Comparison of ENCODE assay signal across 19 cellular contexts in genomic region chr15:48652510-48653076, GRCh38.
"Had no signal": no experiment of that assay in that cellular context is flagged by ENCODE, and none has a peak within 500 bp of the region (broad histone marks: within the 10 kb centered on the region; RNA-seq: fewer than 3 reads in every experiment).

No MANE protein-coding gene starts in this region.

- H3K4me2 ChIP-seq: smooth muscle cell had no signal

- H3K27ac ChIP-seq: dorsolateral prefrontal cortex, foreskin keratinocyte, neutrophil, tibial artery, upper lobe of right lung, vagina had no signal

- FAIRE-seq: endometrium had no signal

- H3K27ac Mint-ChIP-seq: naive thymus-derived CD8-positive, alpha-beta T cell had no signal

- H3K4me3 Mint-ChIP-seq: naive thymus-derived CD8-positive, alpha-beta T cell had no signal

- H3K27me3 ChIP-seq: dorsolateral prefrontal cortex, foreskin keratinocyte, neutrophil, right atrium auricular region, tibial artery, upper lobe of right lung, vagina had no signal

- H3K4me3 ChIP-seq: coronary artery, dorsolateral prefrontal cortex, mucosa of descending colon, right atrium auricular region, smooth muscle cell, tibial artery, upper lobe of right lung, vagina had no signal

- H3K36me3 Mint-ChIP-seq: naive thymus-derived CD8-positive, alpha-beta T cell had no signal

- H3K4me1 ChIP-seq: foreskin keratinocyte, right atrium auricular region, tibial artery, upper lobe of right lung, vagina had no signal

- H3K9me3 ChIP-seq: mucosa of descending colon, neutrophil, right atrium auricular region, tibial artery, upper lobe of right lung, vagina had no signal

- ATAC-seq: esophagus mucosa; foreskin keratinocyte; left colon; mucosa of descending colon; naive thymus-derived CD8-positive, alpha-beta T cell; stimulated activated naive CD8-positive, alpha-beta T cell treated with anti-CD3 and anti-CD28 coated beads, Interleukin-15, Interleukin-2, amounts not matched to agents 100 U/mL and 50 U/mL, for 24 hours; upper lobe of right lung had no signal

- H3K4me1 Mint-ChIP-seq: naive thymus-derived CD8-positive, alpha-beta T cell had no signal

- H3K36me3 ChIP-seq: neutrophil, right atrium auricular region, tibial artery, upper lobe of right lung, vagina had no signal

- DNase-seq: dorsolateral prefrontal cortex; effector memory CD4-positive, alpha-beta T cell; foreskin keratinocyte; head of caudate nucleus; hippocampal formation; left colon; mucosa of descending colon; naive thymus-derived CD8-positive, alpha-beta T cell; stimulated activated CD4-positive, alpha-beta T cell treated with anti-CD3 and anti-CD28 coated beads, Interleukin-2, amount 100 ng/mL, for 48 hours; stimulated activated naive CD8-positive, alpha-beta T cell treated with anti-CD3 and anti-CD28 coated beads, Interleukin-15, Interleukin-2, amounts not matched to agents 100 U/mL and 50 U/mL, for 24 hours; tibial artery; upper lobe of right lung had no signal
